Comparison of ENCODE assay signal across 13 cellular contexts in genomic region chr2:237661799-237662328, GRCh38. TPM values are rescaled to one million over a fixed set of nuclear protein-coding genes. Genes with fewer than 3 reads are reported as not detected.
DNase-seq lines count a peak whose midpoint lies in the region; ATAC-seq and TF ChIP-seq lines count a peak whose summit lies in the region.
"Had no signal": no experiment of that assay in that cellular context is flagged by ENCODE, and none has a peak within 500 bp of the region (broad histone marks: within the 10 kb centered on the region; RNA-seq: fewer than 3 reads in every experiment).

No MANE protein-coding gene starts in this region.

- H3K36me3 ChIP-seq in heart right ventricle (peaks cover 0 to 9% (median 0%) of the 10 kb centered on the region in 9 donors), endodermal cell (ENCODE audit: control insufficient read depth, insufficient read depth, low read length) (peaks cover 30% of the 10 kb centered on the region), osteoblast (ENCODE audit: insufficient read depth, low read length) (no peaks in the 10 kb centered on the region), upper lobe of right lung (no peaks in the 10 kb centered on the region)

- H3K9me3 ChIP-seq in heart right ventricle (no peaks in the 10 kb centered on the region), endodermal cell (ENCODE audit: control insufficient read depth, low read length) (peaks cover 19% of the 10 kb centered on the region), osteoblast (ENCODE audit: low read depth, low read length) (no peaks in the 10 kb centered on the region), upper lobe of right lung (no peaks in the 10 kb centered on the region)

- H3K9me3 Mint-ChIP-seq in endodermal cell: peaks cover 11% of the 10 kb centered on the region
- H3K9me3 Mint-ChIP-seq: activated CD8-positive, alpha-beta T cell treated with anti-CD3 and anti-CD28 coated beads for 36 hours; activated T-cell treated with anti-CD3 and anti-CD28 coated beads, Interleukin-2, amount 50 U/mL, for 72 hours had no signal

- H3K4me2 ChIP-seq in osteoblast (ENCODE audit: insufficient read depth, low read length): no peak overlapping the region

- DNase-seq in Right ventricle myocardium superior: no peak
- no peak for DNase-seq in heart right ventricle
- DNase-seq in endodermal cell: no peak
- DNase-seq in osteoblast (ENCODE audit: insufficient read length, low spot score, missing footprints): no peak
- DNase-seq in upper lobe of right lung: peak; percentile 40
- DNase-seq in T-helper 1 cell: no peak
- DNase-seq in stimulated activated naive CD4-positive, alpha-beta T cell (lab: John Stamatoyannopoulos, UW): no peak
- DNase-seq: DND-41 had no signal

- H3K27me3 ChIP-seq in heart right ventricle (no peaks in the 10 kb centered on the region), endodermal cell (ENCODE audit: control insufficient read depth, insufficient read depth, low read length, poor library complexity, severe bottlenecking) (no peaks in the 10 kb centered on the region), osteoblast (ENCODE audit: insufficient read depth, low read length) (no peaks in the 10 kb centered on the region), upper lobe of right lung (no peaks in the 10 kb centered on the region)

- H3K27ac Mint-ChIP-seq in endodermal cell: peak overlapping the region; percentile 65
- H3K27ac Mint-ChIP-seq: activated CD8-positive, alpha-beta T cell treated with anti-CD3 and anti-CD28 coated beads for 36 hours; activated naive CD8-positive, alpha-beta T cell treated with anti-CD3 and anti-CD28 coated beads for 36 hours; activated T-cell treated with anti-CD3 and anti-CD28 coated beads, Interleukin-2, amount 50 U/mL, for 72 hours had no signal

- no peak overlapping the region for H2AFZ ChIP-seq in osteoblast (ENCODE audit: low read length)

- 74 to 75% methylated on average over 11 of the region's 11 CpGs for WGBS in heart right ventricle, 2 donors
- WGBS in endodermal cell (ENCODE audit: insufficient coverage in 1 of 2, insufficient read length in 1 of 2), 2 experiments: 93 to 95% methylated on average over 7 to 11 of the region's 11 CpGs

- H3K4me3 ChIP-seq in heart right ventricle (no peak overlapping the region), endodermal cell (ENCODE audit: low read length) (no peak overlapping the region), osteoblast (ENCODE audit: insufficient read depth, low read length) (no peak overlapping the region), upper lobe of right lung (no peak overlapping the region)

- TF ChIP-seq CTCF in heart right ventricle (IDR thresholded peaks at IDR 0.05): no peak
- TF ChIP-seq CTCF in endodermal cell (conservative IDR thresholded peaks at IDR 0.05): no peak
- TF ChIP-seq CTCF in osteoblast (IDR thresholded peaks at IDR 0.05; ENCODE audit: extremely low read depth, low read depth, low read length): no peak
- TF ChIP-seq CTCF in upper lobe of right lung (IDR thresholded peaks at IDR 0.05): no peak

- H3K4me3 Mint-ChIP-seq in endodermal cell: no peak overlapping the region
- H3K4me3 Mint-ChIP-seq: activated CD8-positive, alpha-beta T cell treated with anti-CD3 and anti-CD28 coated beads for 36 hours; activated naive CD8-positive, alpha-beta T cell treated with anti-CD3 and anti-CD28 coated beads for 36 hours; activated T-cell treated with anti-CD3 and anti-CD28 coated beads, Interleukin-2, amount 50 U/mL, for 72 hours; CD4-positive, CD25-positive, alpha-beta regulatory T cell had no signal

- H3K79me2 ChIP-seq in osteoblast (ENCODE audit: insufficient read depth, low read length): no peaks in the 10 kb centered on the region

- H3K4me1 Mint-ChIP-seq in endodermal cell: peaks cover 31% of the 10 kb centered on the region

- H3K27ac ChIP-seq in heart right ventricle (peak overlapping the region in 5 of 10 donors; percentile 23 to 65 (median 58)), endodermal cell (ENCODE audit: low read depth, low read length) (no peak overlapping the region), osteoblast (ENCODE audit: low read depth, low read length) (peak overlapping the region; percentile 17), upper lobe of right lung (no peak overlapping the region)

- H3K4me1 ChIP-seq in heart right ventricle: peaks cover 10 to 46% (median 38%) of the 10 kb centered on the region in 9 donors
- H3K4me1 ChIP-seq in endodermal cell (ENCODE audit: control insufficient read depth, insufficient read depth, low read length): peaks cover 11% of the 10 kb centered on the region
- H3K4me1 ChIP-seq in osteoblast (ENCODE audit: insufficient read depth, low read length): peaks cover 14% of the 10 kb centered on the region
- peaks cover 17% of the 10 kb centered on the region for H3K4me1 ChIP-seq in upper lobe of right lung

- peak; percentile 6 for ATAC-seq in Right ventricle myocardium superior (ENCODE audit: poor library complexity)
- no peak for ATAC-seq in heart right ventricle
- no peak for ATAC-seq in upper lobe of right lung
- no peak for ATAC-seq in HG03280 (IDR thresholded peaks at IDR 0.05; ENCODE audit: unreplicated experiment)

- intact Hi-C loops in Right ventricle myocardium superior (cut with DNase I) (no loop called here), heart right ventricle (cut with DNase I) (loop anchor here in 8 of 10 donors (5.0 to 10.0 kb wide), 6 partner anchors 35 to 80 kb away; partner anchors contain the start of genes LRRFIP1 (in 4 of the 8) and RAB17 (in 1 of the 8)), upper lobe of right lung (cut with DNase I) (no loop called here)

- H4K20me1 ChIP-seq in osteoblast (ENCODE audit: insufficient read depth, low read length): no peaks in the 10 kb centered on the region

- H3K36me3 Mint-ChIP-seq in endodermal cell (ENCODE audit: low read depth): peaks cover 18% of the 10 kb centered on the region

- H3K27me3 Mint-ChIP-seq in endodermal cell (ENCODE audit: insufficient read depth): no peaks in the 10 kb centered on the region
- H3K27me3 Mint-ChIP-seq: activated CD8-positive, alpha-beta T cell treated with anti-CD3 and anti-CD28 coated beads for 36 hours; activated naive CD8-positive, alpha-beta T cell treated with anti-CD3 and anti-CD28 coated beads for 36 hours had no signal

- H3K9ac ChIP-seq in endodermal cell (ENCODE audit: extremely low read depth, low read length, poor library complexity, severe bottlenecking): no peak overlapping the region

RNA-seq across cellular contexts. Expression of gene LRRFIP1, which starts 34.5 kb away (rescaled TPM):
- total RNA-seq in Right ventricle myocardium superior: 88.5 TPM
- total RNA-seq in heart right ventricle: 100 to 1,000 TPM in 9 of 10 donors, 10 to 100 TPM in 1; 91.5 to 132 (median 112) TPM
- polyA plus RNA-seq in heart right ventricle: 100 to 1,000 TPM; 103 to 111 TPM
- 100 to 1,000 TPM; 102 to 132 TPM for total RNA-seq in endodermal cell
- polyA plus RNA-seq in endodermal cell (2013, experiment 1 of 2): 54.2 TPM
- 58.4 TPM for polyA plus RNA-seq in endodermal cell (2013, experiment 2 of 2)
- total RNA-seq in osteoblast: 48.3 and 51.8 TPM in 2 replicates
- 178 TPM for total RNA-seq in upper lobe of right lung

Comparison
In these comparisons a context has a peak if more than half of its experiments do, and no peak if none do; other contexts are left out.
1. intact Hi-C loops: an anchor here in heart right ventricle (5.0 to 10.0 kb wide); none called in Right ventricle myocardium superior and upper lobe of right lung.